Comparison of ENCODE assay signal across 21 cellular contexts in genomic region chr14:76430475-76430980, GRCh38. TPM values are rescaled to one million over a fixed set of nuclear protein-coding genes. Genes with fewer than 3 reads are reported as not detected.
DNase-seq lines count a peak whose midpoint lies in the region; FAIRE-seq and TF ChIP-seq lines count a peak whose summit lies in the region.
"Had no signal": no experiment of that assay in that cellular context is flagged by ENCODE, and none has a peak within 500 bp of the region (broad histone marks: within the 10 kb centered on the region; RNA-seq: fewer than 3 reads in every experiment).

No MANE protein-coding gene starts in this region.

- peak overlapping the region; percentile 36 for H2AK5ac ChIP-seq in neuronal stem cell (ENCODE audit: low read depth, low read length)

- no CpG with 5 or more reads among the region's 4 CpGs for WGBS in neuronal stem cell (ENCODE audit: extremely low coverage in 2 of 2, insufficient read length in 2 of 2, insufficient replicate concordance in 1 of 2), 2 donors

- no TSS peak for BruUV-seq in A673 (replicated peaks; lab: Mats Ljungman, UMichigan)

- H3K9me3 ChIP-seq in A673 (ENCODE audit: low read depth, low read length, poor library complexity, severe bottlenecking) (no peaks in the 10 kb centered on the region), neuronal stem cell (replicated peaks in 1 of 2; ENCODE audit: control insufficient read depth in 2 of 2, insufficient read depth in 1 of 2, low read depth in 1 of 2, low read length in 2 of 2) (no peaks in the 10 kb centered on the region)
- H3K9me3 ChIP-seq: A549 had no signal

- H2BK12ac ChIP-seq in neuronal stem cell (ENCODE audit: low read length): no peak overlapping the region

- no peak overlapping the region for H4K8ac ChIP-seq in neuronal stem cell (ENCODE audit: low read depth, low read length)

- no peak overlapping the region for H3K23ac ChIP-seq in neuronal stem cell (ENCODE audit: low read depth, low read length, poor library complexity)

- peak overlapping the region; percentile 52 for H3K27ac ChIP-seq in A673 (ENCODE audit: low read depth, low read length, poor library complexity, severe bottlenecking)
- H3K27ac ChIP-seq in neuronal stem cell (replicated peaks; ENCODE audit: low read length): no peak overlapping the region
- H3K27ac ChIP-seq: A549, GM23248 had no signal

- peak; percentile 78 for FAIRE-seq in HTR-8/SVneo (lab: Jason Lieb, UNC)
- FAIRE-seq: A549, GM12878, H1 had no signal

- H2BK120ac ChIP-seq in neuronal stem cell (ENCODE audit: low read depth, low read length): no peak overlapping the region

- H2AFZ ChIP-seq in neuronal stem cell (ENCODE audit: low read length): no peak overlapping the region
- H2AFZ ChIP-seq: GM23248 had no signal

- CTCF ChIA-PET in A673 (lab: Charles Lee): no interaction called here

- no peaks in the 10 kb centered on the region for H3K79me1 ChIP-seq in neuronal stem cell (ENCODE audit: low read depth, low read length)

- no peak overlapping the region for H2BK15ac ChIP-seq in neuronal stem cell (ENCODE audit: low read length)

- H3K14ac ChIP-seq in neuronal stem cell (ENCODE audit: low read length): no peak overlapping the region

- H3K36me3 ChIP-seq in A673 (ENCODE audit: insufficient read depth, low read length, poor library complexity, severe bottlenecking): no peaks in the 10 kb centered on the region
- no peaks in the 10 kb centered on the region for H3K36me3 ChIP-seq in neuronal stem cell (replicated peaks in 1 of 2; ENCODE audit: control insufficient read depth in 2 of 2, insufficient read depth in 2 of 2, low read length in 2 of 2)

- no peak for DNase-seq in A673 (ENCODE audit: low spot score)
- no peak for DNase-seq in HTR-8/SVneo (ENCODE audit: insufficient read length, low spot score)
- DNase-seq in neuronal stem cell (ENCODE audit: low spot score): no peak
- DNase-seq in cerebellar cortex (ENCODE audit: low spot score): no peak
- no peak for DNase-seq in DMS114 treated with DMSO at 0.1 percent for 48 hours (lab: John Stamatoyannopoulos, UW; ENCODE audit: unreplicated experiment)
- DNase-seq in stimulated activated CD4-positive, alpha-beta T cell treated with anti-CD3 and anti-CD28 coated beads, Interleukin-2, amount 100 ng/mL, for 48 hours: no peak
- DNase-seq: 8988T; C1 segment of cervical spinal cord; Calu3; CD4-positive, alpha-beta memory T cell; COR-L47; DMS153; DND-41; GDM1; GM23248; H7; HCEC 1CT had no signal

- TF ChIP-seq CTCF in A673 (conservative IDR thresholded peaks at IDR 0.05; ENCODE audit: low read depth, low read length): no peak

- POLR2A ChIA-PET in A673 (lab: Charles Lee; ENCODE audit: low non-redundant PET): interaction anchor here (0.7 kb wide), 1 partner anchor 107 kb away, joined by 5 read pairs; no protein-coding TSS in a partner anchor

- H3K9ac ChIP-seq in neuronal stem cell (ENCODE audit: low read depth, low read length, poor library complexity): no peak overlapping the region
- H3K9ac ChIP-seq: GM23248 had no signal

- H3K4me3 ChIP-seq in A673 (ENCODE audit: low read depth, low read length, poor library complexity, severe bottlenecking) (no peak overlapping the region), neuronal stem cell (ENCODE audit: low read length in 2 of 2) (no peak overlapping the region)
- H3K4me3 ChIP-seq: A549, GM12878, GM23248 had no signal

- intact Hi-C loops in A673 (cut with micrococcal nuclease; ENCODE audit: unreplicated experiment): no loop called here

- H4K91ac ChIP-seq in neuronal stem cell (ENCODE audit: low read depth, low read length, poor library complexity): no peak overlapping the region

- no peak overlapping the region for H3K18ac ChIP-seq in neuronal stem cell (ENCODE audit: low read length)

- H3K4ac ChIP-seq in neuronal stem cell (ENCODE audit: low read length): no peak overlapping the region

- H3K4me1 ChIP-seq in A673 (ENCODE audit: insufficient read depth, low read length, poor library complexity, severe bottlenecking) (peaks cover 14% of the 10 kb centered on the region), neuronal stem cell (ENCODE audit: control insufficient read depth in 2 of 2, insufficient read depth in 1 of 2, low read depth in 1 of 2, low read length in 2 of 2) (peaks cover 0 to 15% of the 10 kb centered on the region in 2 donors)
- H3K4me1 ChIP-seq: A549 had no signal

- no peak overlapping the region for H3K4me2 ChIP-seq in neuronal stem cell (ENCODE audit: insufficient read depth, low read length, poor library complexity, severe bottlenecking)
- H3K4me2 ChIP-seq: A549 had no signal

- H3K27me3 ChIP-seq in A673 (replicated peaks; ENCODE audit: insufficient read depth, low read depth, low read length, poor library complexity) (no peaks in the 10 kb centered on the region), neuronal stem cell (ENCODE audit: control insufficient read depth in 3 of 3, insufficient read depth in 3 of 3, low read depth in 1 of 3, low read length in 3 of 3) (peaks cover 0 to 9% (median 0%) of the 10 kb centered on the region in 3 experiments)

- no peak overlapping the region for H2BK5ac ChIP-seq in neuronal stem cell (ENCODE audit: low read length)

RNA-seq across cellular contexts. Expression of gene ESRRB, which starts 54.6 kb away (rescaled TPM):
- total RNA-seq in A673 (2021): 0.47 and 1.2 TPM in 2 replicates
- 0.67 TPM for polyA plus RNA-seq in neuronal stem cell (2013, experiment 1 of 2)
- 0.68 TPM for polyA plus RNA-seq in neuronal stem cell (2013, experiment 2 of 2)
- total RNA-seq: GM23248 had no signal
- polyA plus RNA-seq: BJ; CD4-positive, alpha-beta memory T cell; GM23248 had no signal
